20 cellular contexts compared by ENCODE assay signal in the genomic region with DNA sequence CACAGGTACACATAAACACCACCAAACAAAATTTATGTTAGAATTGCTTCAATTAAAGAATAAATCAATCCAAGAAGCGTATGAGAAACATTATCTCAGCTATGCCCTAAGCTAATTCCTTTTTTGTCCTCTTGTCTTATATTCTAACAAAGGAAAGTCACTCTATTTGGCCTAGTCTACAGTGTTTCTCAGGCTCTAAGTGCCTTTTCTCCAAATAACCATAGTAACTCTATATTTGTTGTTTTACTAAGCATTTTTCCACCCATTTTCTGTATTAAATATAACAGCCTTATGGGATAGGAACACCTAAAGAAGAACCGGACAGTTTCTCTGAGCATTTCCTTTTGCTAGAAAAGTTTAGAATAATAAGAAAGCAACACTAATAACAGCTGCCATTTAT.
A peak's percentile ranks its signal among the peaks of the same experiment; 100 is the strongest.
DNase-seq lines count a peak whose midpoint lies in the region; ATAC-seq, FAIRE-seq and TF ChIP-seq lines count a peak whose summit lies in the region.
"Had no signal": no experiment of that assay in that cellular context is flagged by ENCODE, and none has a peak within 500 bp of the region (broad histone marks: within the 10 kb centered on the region; RNA-seq: fewer than 3 reads in every experiment).

No MANE protein-coding gene starts in this region.

- CTCF ChIA-PET in A549 (lab: Yijun Ruan, JAX): interaction anchor here (0.6 to 1.8 kb wide), 10 partner anchors 9 to 190 kb away, joined by 3 to 5 read pairs (median 3); no protein-coding TSS in a partner anchor

- peaks cover 94% of the 10 kb centered on the region for H3K4me1 Mint-ChIP-seq in HFFc6 (ENCODE audit: low read depth)

- TF ChIP-seq CTCF in A549 (IDR thresholded peaks at IDR 0.05): no peak
- no peak; the same call in 1 of the 2 replicates for TF ChIP-seq CTCF in HFFc6 (IDR thresholded peaks at IDR 0.05)
- TF ChIP-seq CTCF in RWPE2 (IDR thresholded peaks at IDR 0.05; ENCODE audit: poor library complexity, severe bottlenecking): no peak
- no peak for TF ChIP-seq CTCF in foreskin keratinocyte (conservative IDR thresholded peaks at IDR 0.05)

- WGBS in A549 (ENCODE audit: missing lambda C conversion rate): 8% methylated on average over 2 of the region's 2 CpGs

- no peak for TF ChIP-seq RAD21 in A549 (conservative IDR thresholded peaks at IDR 0.05 in 1 of 2, IDR thresholded peaks at IDR 0.05 in 1 of 2)

- POLR2A ChIA-PET in A549 (lab: Yijun Ruan, JAX): interaction anchor here (0.6 to 4.8 kb wide), 11 partner anchors 8 to 436 kb away, joined by 3 to 61 read pairs (median 6); partner anchors contain the start of gene MTAP

- no peaks in the 10 kb centered on the region for H3K36me3 ChIP-seq in RWPE2 (ENCODE audit: low read depth)
- no peaks in the 10 kb centered on the region for H3K36me3 ChIP-seq in H7 (replicated peaks; ENCODE audit: control insufficient read depth, insufficient read depth, low read length)
- H3K36me3 ChIP-seq: BLaER1 had no signal

- FAIRE-seq in A549 (lab: Jason Lieb, UNC): peak; percentile 79
- FAIRE-seq: A204.1, GM12892, GM18507, H1 had no signal

- no peak for TF ChIP-seq POLR2A in A549 (IDR thresholded peaks at IDR 0.05; ENCODE audit: low read length)

- peak overlapping the region; percentile 92 to 94 for H3K27ac ChIP-seq in A549
- peak overlapping the region; percentile 99 for H3K27ac ChIP-seq in RWPE2 (ENCODE audit: poor library complexity, severe bottlenecking)
- H3K27ac ChIP-seq in foreskin keratinocyte: peak overlapping the region; percentile 81
- H3K27ac ChIP-seq: BLaER1 had no signal

- no peaks in the 10 kb centered on the region for H3K27me3 ChIP-seq in RWPE2 (ENCODE audit: insufficient read depth, poor library complexity, severe bottlenecking)
- no peaks in the 10 kb centered on the region for H3K27me3 ChIP-seq in foreskin keratinocyte
- H3K27me3 ChIP-seq in H7 (ENCODE audit: control insufficient read depth, insufficient read depth, low read length): no peaks in the 10 kb centered on the region
- H3K27me3 ChIP-seq: BLaER1 had no signal

- H3K4me1 ChIP-seq in A549 (peaks cover 92% of the 10 kb centered on the region), RWPE2 (ENCODE audit: insufficient read depth, poor library complexity, severe bottlenecking) (peaks cover 88% of the 10 kb centered on the region), foreskin keratinocyte (peaks cover 85% of the 10 kb centered on the region)
- H3K4me1 ChIP-seq: BLaER1 had no signal

- no peak for TF ChIP-seq EP300 in A549 (IDR thresholded peaks at IDR 0.05)

- H3K9me3 Mint-ChIP-seq in HFFc6: no peaks in the 10 kb centered on the region

- peak overlapping the region; percentile 82 for H3K4me2 ChIP-seq in A549
- H3K4me2 ChIP-seq: BLaER1 had no signal

- peak overlapping the region; percentile 88 for H3K27ac Mint-ChIP-seq in HFFc6
- H3K27ac Mint-ChIP-seq: CD4-positive, alpha-beta memory T cell had no signal

- peak overlapping the region; percentile 80 for H3K4me3 Mint-ChIP-seq in HFFc6
- H3K4me3 Mint-ChIP-seq: CD4-positive, alpha-beta memory T cell had no signal

- ATAC-seq in A549: peak in 1 of 2 experiments; percentile 4; a peak in 2 of 6 replicates
- ATAC-seq in RWPE2 (ENCODE audit: low read depth): no peak
- no peak for ATAC-seq in foreskin keratinocyte
- ATAC-seq in HG03025 (IDR thresholded peaks at IDR 0.05; ENCODE audit: low FRiP score, unreplicated experiment): no peak
- ATAC-seq: Right ventricle myocardium inferior had no signal

- H3K4me3 ChIP-seq in A549: peak overlapping the region; percentile 13; the same call in 2 of the 3 replicates
- no peak overlapping the region for H3K4me3 ChIP-seq in RWPE2 (ENCODE audit: severe bottlenecking)
- no peak overlapping the region for H3K4me3 ChIP-seq in H7 (ENCODE audit: insufficient read depth, low read depth, low read length)
- H3K4me3 ChIP-seq: BLaER1 had no signal

- H3K36me3 Mint-ChIP-seq in HFFc6 (ENCODE audit: low read depth): peaks cover 4% of the 10 kb centered on the region; the same call in 1 of the 2 replicates
- H3K36me3 Mint-ChIP-seq: CD4-positive, alpha-beta memory T cell had no signal

- H3K27me3 Mint-ChIP-seq in HFFc6 (ENCODE audit: insufficient read depth): no peaks in the 10 kb centered on the region

- H3K9me3 ChIP-seq in A549 (no peaks in the 10 kb centered on the region), RWPE2 (ENCODE audit: severe bottlenecking) (no peaks in the 10 kb centered on the region)
- H3K9me3 ChIP-seq: BLaER1 had no signal

- DNase-seq in A549 (ENCODE audit: low read depth in 1 of 2, low spot score in 1 of 2) (peak in 1 of 2 experiments; percentile 47), HFFc6 (no peak), RWPE2 (ENCODE audit: low spot score) (no peak), foreskin keratinocyte (no peak), DMS153 (lab: John Stamatoyannopoulos, UW) (no peak), H7 (no peak), SIG-M5 treated with dmso at 0.1 percent for 504 hours (lab: John Stamatoyannopoulos, UW; ENCODE audit: unreplicated experiment) (no peak)
- DNase-seq: CD4-positive, alpha-beta memory T cell; DMS79; MM.1S; NCI-H1092; NCI-H2081 treated with DMSO at 0.1 percent for 48 hours; NCI-H510A treated with DMSO at 0.1 percent for 48 hours had no signal

TF ChIP-seq in A549, 52 proteins besides CTCF, POLR2A, EP300 and RAD21:
- TF ChIP-seq RARB (CRISPR knock-in tag; IDR thresholded peaks at IDR 0.05) (no peak), ESRRA (IDR thresholded peaks at IDR 0.05; ENCODE audit: borderline replicate concordance, low read length) (no peak), HOXA7 (CRISPR knock-in tag; IDR thresholded peaks at IDR 0.05) (0 out of 2 replicates have a peak, but pooled peaks have one; percentile 43), ELK1 (IDR thresholded peaks at IDR 0.05; ENCODE audit: low read depth, low read length) (no peak), SMC3 (IDR thresholded peaks at IDR 0.05) (no peak), HOXB5 (CRISPR knock-in tag; IDR thresholded peaks at IDR 0.05) (no peak), NPAS2 (CRISPR knock-in tag; IDR thresholded peaks at IDR 0.05; ENCODE audit: borderline replicate concordance) (no peak), ZSCAN20 (CRISPR knock-in tag; IDR thresholded peaks at IDR 0.05) (no peak), RCOR1 (IDR thresholded peaks at IDR 0.05; ENCODE audit: low read depth, low read length) (no peak)
